Comparison of ENCODE assay signal across 9 cellular contexts in the genomic region with DNA sequence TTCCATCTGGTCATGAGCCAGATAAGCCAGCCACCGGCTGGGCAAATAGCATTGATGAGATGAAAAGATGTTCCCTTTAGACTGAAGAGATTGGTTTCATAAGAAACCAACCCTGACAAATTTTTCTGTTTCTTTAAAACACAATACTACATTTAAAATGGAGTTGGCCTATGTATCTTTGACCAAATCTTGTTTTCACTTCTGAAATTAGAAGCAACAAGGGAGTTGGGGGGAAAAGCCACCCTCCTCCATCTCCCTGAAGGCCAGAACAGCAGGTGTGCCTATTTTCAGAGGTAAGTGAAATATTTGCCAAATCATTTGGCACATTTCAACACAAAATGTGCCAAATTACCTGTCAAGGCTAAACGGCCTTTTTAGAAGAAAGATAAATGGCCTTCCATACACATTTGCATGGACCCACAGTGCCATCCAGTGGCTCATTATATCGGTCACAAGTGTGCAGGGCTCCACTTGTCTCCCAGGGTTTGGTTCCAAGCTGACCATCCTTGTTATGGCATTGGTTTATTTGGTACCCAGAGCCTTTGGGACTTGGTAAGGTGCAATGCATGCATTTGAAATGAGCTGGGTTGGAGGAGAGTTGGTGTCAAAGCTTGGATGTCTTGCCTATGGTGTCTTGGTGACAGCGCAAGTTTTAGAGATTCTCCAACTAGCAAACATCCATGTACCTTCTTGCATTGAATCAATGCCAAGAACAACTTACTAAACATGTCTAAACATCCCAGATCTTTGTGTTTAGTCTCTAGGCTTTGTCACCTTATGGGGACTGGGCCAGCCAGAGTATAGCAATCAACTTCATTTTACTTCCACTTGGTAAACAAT.
DNase-seq lines count a peak whose midpoint lies in the region; ATAC-seq and TF ChIP-seq lines count a peak whose summit lies in the region.
"Had no signal": no experiment of that assay in that cellular context is flagged by ENCODE, and none has a peak within 500 bp of the region (broad histone marks: within the 10 kb centered on the region; RNA-seq: fewer than 3 reads in every experiment).

No MANE protein-coding gene starts in this region.

- no peak overlapping the region for H3K4ac ChIP-seq in neuronal stem cell (ENCODE audit: low read length)

- H3K27me3 ChIP-seq in RWPE2 (ENCODE audit: insufficient read depth, poor library complexity, severe bottlenecking) = no peaks in the 10 kb centered on the region
- H3K27me3 ChIP-seq in esophagus squamous epithelium = no peaks in the 10 kb centered on the region
- H3K27me3 ChIP-seq in neuronal stem cell (ENCODE audit: control insufficient read depth in 3 of 3, insufficient read depth in 3 of 3, low read depth in 1 of 3, low read length in 3 of 3) = no peaks in the 10 kb centered on the region

- H3K36me3 ChIP-seq in RWPE2 (ENCODE audit: low read depth) = no peaks in the 10 kb centered on the region
- no peaks in the 10 kb centered on the region for H3K36me3 ChIP-seq in esophagus squamous epithelium
- no peaks in the 10 kb centered on the region for H3K36me3 ChIP-seq in neuronal stem cell (replicated peaks in 1 of 2; ENCODE audit: control insufficient read depth in 2 of 2, insufficient read depth in 2 of 2, low read length in 2 of 2)

- no peak overlapping the region for H2BK15ac ChIP-seq in neuronal stem cell (ENCODE audit: low read length)

- no peaks in the 10 kb centered on the region for H3K79me1 ChIP-seq in neuronal stem cell (ENCODE audit: low read depth, low read length)

- H3K4me2 ChIP-seq in neuronal stem cell (ENCODE audit: insufficient read depth, low read length, poor library complexity, severe bottlenecking) = no peak overlapping the region

- no peak overlapping the region for H4K91ac ChIP-seq in neuronal stem cell (ENCODE audit: low read depth, low read length, poor library complexity)

- DNase-seq in AG09319 (ENCODE audit: extremely low read depth, low read depth) = no peak
- peak; percentile 39 for DNase-seq in LoVo (ENCODE audit: low spot score)
- DNase-seq in RWPE2 (ENCODE audit: low spot score) = no peak
- no peak for DNase-seq in esophagus squamous epithelium (lab: John Stamatoyannopoulos, UW)
- peak; percentile 66 for DNase-seq in neuronal stem cell (ENCODE audit: low spot score)

- no peak overlapping the region for H3K9ac ChIP-seq in neuronal stem cell (ENCODE audit: low read depth, low read length, poor library complexity)

- H3K4me1 ChIP-seq in RWPE2 (ENCODE audit: insufficient read depth, poor library complexity, severe bottlenecking) (peaks cover 13% of the 10 kb centered on the region), esophagus squamous epithelium (peaks cover 0 to 13% (median 0%) of the 10 kb centered on the region in 3 donors), neuronal stem cell (ENCODE audit: control insufficient read depth in 2 of 2, insufficient read depth in 1 of 2, low read depth in 1 of 2, low read length in 2 of 2) (no peaks in the 10 kb centered on the region)

- no peak overlapping the region for H4K8ac ChIP-seq in neuronal stem cell (ENCODE audit: low read depth, low read length)

- 23 to 41% methylated on average over 4 of the region's 4 CpGs for WGBS in esophagus squamous epithelium, 2 donors
- WGBS in neuronal stem cell (ENCODE audit: extremely low coverage in 2 of 2, insufficient read length in 2 of 2, insufficient replicate concordance in 1 of 2), 2 donors = no CpG with 5 or more reads among the region's 4 CpGs

- H3K9me3 ChIP-seq in RWPE2 (ENCODE audit: severe bottlenecking) = peaks cover 2% of the 10 kb centered on the region
- no peaks in the 10 kb centered on the region for H3K9me3 ChIP-seq in esophagus squamous epithelium
- no peaks in the 10 kb centered on the region for H3K9me3 ChIP-seq in neuronal stem cell (replicated peaks in 1 of 2; ENCODE audit: control insufficient read depth in 2 of 2, insufficient read depth in 1 of 2, low read depth in 1 of 2, low read length in 2 of 2)

- ATAC-seq in RWPE2 (ENCODE audit: low read depth) (peak; percentile 88), GM18858 (IDR thresholded peaks at IDR 0.05; ENCODE audit: unreplicated experiment) (no peak), HG02885 (IDR thresholded peaks at IDR 0.05; ENCODE audit: poor library complexity, unreplicated experiment) (no peak)

- no peak overlapping the region for H2AK5ac ChIP-seq in neuronal stem cell (ENCODE audit: low read depth, low read length)

- H2BK5ac ChIP-seq in neuronal stem cell (ENCODE audit: low read length) = no peak overlapping the region

- intact Hi-C loops in esophagus squamous epithelium (cut with DNase I) = no loop called here

- H3K18ac ChIP-seq in neuronal stem cell (ENCODE audit: low read length) = no peak overlapping the region

- no peak overlapping the region for H2BK120ac ChIP-seq in neuronal stem cell (ENCODE audit: low read depth, low read length)

- TF ChIP-seq CTCF in AG09319 (IDR thresholded peaks at IDR 0.05; ENCODE audit: low read depth, low read length) (peak; percentile 47), GM12874 (IDR thresholded peaks at IDR 0.05; ENCODE audit: insufficient read depth, low read depth, low read length) (peak; percentile 40; the same call in 1 of the 2 replicates), RWPE2 (IDR thresholded peaks at IDR 0.05; ENCODE audit: poor library complexity, severe bottlenecking) (peak; percentile 99), esophagus squamous epithelium (IDR thresholded peaks at IDR 0.05) (peak; percentile 24 to 83 (median 60))

- H3K27ac ChIP-seq in RWPE2 (ENCODE audit: poor library complexity, severe bottlenecking) = no peak overlapping the region
- no peak overlapping the region for H3K27ac ChIP-seq in esophagus squamous epithelium
- H3K27ac ChIP-seq in neuronal stem cell (replicated peaks; ENCODE audit: low read length) = no peak overlapping the region
- H3K27ac ChIP-seq: HL-60 had no signal

- no peak for TF ChIP-seq POLR2A in esophagus squamous epithelium (IDR thresholded peaks at IDR 0.05)

- no peak overlapping the region for H2BK12ac ChIP-seq in neuronal stem cell (ENCODE audit: low read length)

- no peak overlapping the region for H3K23ac ChIP-seq in neuronal stem cell (ENCODE audit: low read depth, low read length, poor library complexity)

- peak overlapping the region; percentile 50 for H2AFZ ChIP-seq in neuronal stem cell (ENCODE audit: low read length)

- H3K14ac ChIP-seq in neuronal stem cell (ENCODE audit: low read length) = no peak overlapping the region

- no peak overlapping the region for H3K4me3 ChIP-seq in RWPE2 (ENCODE audit: severe bottlenecking)
- no peak overlapping the region for H3K4me3 ChIP-seq in esophagus squamous epithelium
- H3K4me3 ChIP-seq in neuronal stem cell (ENCODE audit: low read length in 2 of 2) = no peak overlapping the region

Comparison
In these comparisons a context has a peak if more than half of its experiments do, and no peak if none do; other contexts are left out.
1. DNase-seq: peak in LoVo (single experiment) and neuronal stem cell (single experiment); none in AG09319 (single experiment), RWPE2 (single experiment) and esophagus squamous epithelium (single experiment).
2. CTCF ChIP-seq: peak in every context shown above with its lines; median percentile 99 in RWPE2; 60 in esophagus squamous epithelium; 47 in AG09319; 40 in GM12874.